31 cellular contexts compared by ENCODE assay signal in genomic region chr7:39908973-39909372, GRCh38.
"Had no signal": no experiment of that assay in that cellular context is flagged by ENCODE, and none has a peak within 500 bp of the region (broad histone marks: within the 10 kb centered on the region; RNA-seq: fewer than 3 reads in every experiment).

No MANE protein-coding gene starts in this region.

- FAIRE-seq: endothelial cell of umbilical vein, islet of Langerhans, urothelium cell line had no signal

- H3K4me3 Mint-ChIP-seq: mesothelial cell of epicardium; naive B cell; natural killer cell treated with Interleukin-12 subunit alpha and Interleukin-12 subunit beta and Interleukin-15 and Interleukin-18, amount 100 ng/mL, for 72 hours; stimulated activated memory B cell treated with anti-CD40 and anti-IgM and Interleukin-4, amounts not matched to agents 10 μg/mL and 1 μg/mL and 100 μg/mL, for 72 hours had no signal

- H3K9me3 ChIP-seq: esophagus squamous epithelium, mucosa of descending colon, ovary, upper lobe of left lung had no signal

- H3K4me1 ChIP-seq: esophagus squamous epithelium, heart right ventricle, left lung, spleen, tibial nerve, upper lobe of left lung had no signal

- H3K27me3 ChIP-seq: esophagus squamous epithelium, heart right ventricle, left lung, ovary, spleen, tibial nerve, upper lobe of left lung had no signal

- H3K27ac Mint-ChIP-seq: mesothelial cell of epicardium; natural killer cell treated with Interleukin-12 subunit alpha and Interleukin-12 subunit beta and Interleukin-15 and Interleukin-18, amount 100 ng/mL, for 72 hours; stimulated activated memory B cell treated with anti-CD40 and anti-IgM and Interleukin-4, amounts not matched to agents 10 μg/mL and 1 μg/mL and 100 μg/mL, for 72 hours had no signal

- H3K9me3 Mint-ChIP-seq: natural killer cell treated with Interleukin-12 subunit alpha and Interleukin-12 subunit beta and Interleukin-15 and Interleukin-18, amount 100 ng/mL, for 72 hours had no signal

- ATAC-seq: heart right ventricle; left cardiac atrium; left lung; mucosa of descending colon; natural killer cell treated with Interleukin-12 subunit alpha and Interleukin-12 subunit beta and Interleukin-15 and Interleukin-18, amount 100 ng/mL, for 72 hours; psoas muscle; right cardiac atrium; stimulated activated memory B cell treated with anti-CD40 and anti-IgM and Interleukin-4, amounts not matched to agents 10 μg/mL and 1 μg/mL and 100 μg/mL, for 72 hours; stimulated activated naive CD8-positive, alpha-beta T cell treated with anti-CD3 and anti-CD28 coated beads, Interleukin-15, Interleukin-2, amounts not matched to agents 100 U/mL and 50 U/mL, for 24 hours had no signal

- H3K4me3 ChIP-seq: coronary artery, esophagus squamous epithelium, heart right ventricle, left lung, mucosa of descending colon, ovary, psoas muscle, skin epidermis, spleen, thoracic aorta, tibial nerve, upper lobe of left lung had no signal

- H3K4me1 Mint-ChIP-seq: mesothelial cell of epicardium; naive B cell; stimulated activated memory B cell treated with anti-CD40 and anti-IgM and Interleukin-4, amounts not matched to agents 10 μg/mL and 1 μg/mL and 100 μg/mL, for 72 hours had no signal

- H3K27me3 Mint-ChIP-seq: naive B cell had no signal

- DNase-seq: dermis blood vessel endothelial cell; effector memory CD4-positive, alpha-beta T cell; esophagus squamous epithelium; foreskin melanocyte; glutamatergic neuron; heart right ventricle; hippocampal formation; left cardiac atrium; left lung; mesenchymal stem cell; mucosa of descending colon; naive B cell; nucleus accumbens; ovary; posterior cingulate gyrus; psoas muscle; right cardiac atrium; spleen; stimulated activated CD4-positive, alpha-beta T cell treated with anti-CD3 and anti-CD28 coated beads, Interleukin-4, amount 100 ng/mL, for 4 hours; stimulated activated naive CD8-positive, alpha-beta T cell treated with anti-CD3 and anti-CD28 coated beads, Interleukin-15, Interleukin-2, amounts not matched to agents 100 U/mL and 50 U/mL, for 24 hours; upper lobe of left lung had no signal

- H3K27ac ChIP-seq: coronary artery, esophagus squamous epithelium, heart right ventricle, left lung, ovary, psoas muscle, skin epidermis, spleen, thoracic aorta, tibial nerve, upper lobe of left lung had no signal

- H3K36me3 Mint-ChIP-seq: natural killer cell treated with Interleukin-12 subunit alpha and Interleukin-12 subunit beta and Interleukin-15 and Interleukin-18, amount 100 ng/mL, for 72 hours had no signal

- H3K36me3 ChIP-seq: esophagus squamous epithelium, heart right ventricle, left lung, ovary, spleen, thoracic aorta, tibial nerve, upper lobe of left lung had no signal
